Comparison of ENCODE assay signal across 37 cellular contexts in the genomic region with DNA sequence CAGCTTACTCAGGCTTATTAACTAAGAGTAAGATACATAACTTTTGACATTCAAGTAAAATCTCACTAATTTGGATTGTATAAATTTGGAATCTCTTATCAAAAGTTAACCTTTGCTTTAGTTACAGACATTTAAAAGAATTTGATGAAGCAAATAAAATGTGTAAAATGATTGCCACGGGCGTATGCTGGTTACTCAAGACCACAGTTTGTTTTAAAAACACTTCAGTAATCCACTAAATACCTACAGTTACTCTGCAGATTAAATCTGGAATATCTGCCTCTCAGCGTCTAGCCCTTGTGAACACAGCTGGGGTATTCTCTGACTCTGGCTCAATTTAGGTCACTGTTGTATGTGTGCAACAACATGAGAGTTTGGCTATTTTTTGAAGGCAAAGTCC.
"Had no signal": no experiment of that assay in that cellular context is flagged by ENCODE, and none has a peak within 500 bp of the region (broad histone marks: within the 10 kb centered on the region; RNA-seq: fewer than 3 reads in every experiment).

No MANE protein-coding gene starts in this region.

- H3K36me3 ChIP-seq: adrenal gland, brain microvascular endothelial cell, breast epithelium had no signal

- H3K36me3 Mint-ChIP-seq: activated CD4-positive, alpha-beta memory T cell treated with anti-CD3 and anti-CD28 coated beads for 36 hours; activated naive CD4-positive, alpha-beta T cell treated with anti-CD3 and anti-CD28 coated beads, Interleukin-2, amount 50 U/mL, for 72 hours; activated naive CD8-positive, alpha-beta T cell treated with anti-CD3 and anti-CD28 coated beads for 36 hours had no signal

- DNase-seq: activated B cell treated with CpG ODN at 0.5 μM for 24 hours; activated CD4-positive, alpha-beta memory T cell treated with anti-CD3 and anti-CD28 coated beads for 36 hours; activated CD4-positive, alpha-beta T cell treated with anti-CD3 and anti-CD28 coated beads for 4 hours; activated CD4-positive, alpha-beta T cell treated with anti-CD3 and anti-CD28 coated beads, Interleukin-2, amount 10 ng/mL, durations not matched to agents 24 days and 14 days; activated CD4-positive, alpha-beta T cell treated with anti-CD3 and anti-CD28 coated beads, Interleukin-2, amount 50 U/mL, for 1 hour; activated CD4-positive, alpha-beta T cell treated with anti-CD3 and anti-CD28 coated beads, Interleukin-2, amount 50 U/mL, for 4 hours; activated CD4-positive, CD25-positive, alpha-beta regulatory T cell treated with anti-CD3 and anti-CD28 coated beads, Interleukin-2, amount 50 U/mL, for 72 hours; activated CD8-positive, alpha-beta memory T cell treated with anti-CD3 and anti-CD28 coated beads, Interleukin-2, amount 50 U/mL, for 4 hours; activated CD8-positive, alpha-beta T cell treated with anti-CD3 and anti-CD28 coated beads for 36 hours; activated effector memory CD4-positive, alpha-beta T cell treated with anti-CD3 and anti-CD28 coated beads, Interleukin-2, amount 50 U/mL, for 16 hours; activated gamma-delta T cell treated with Interleukin-2 at 50 U/mL for 16 hours; activated naive CD4-positive, alpha-beta T cell; activated naive CD4-positive, alpha-beta T cell treated with anti-CD3 and anti-CD28 coated beads for 36 hours; activated naive CD4-positive, alpha-beta T cell treated with anti-CD3 and anti-CD28 coated beads, Interleukin-2, amount 50 U/mL, for 16 hours; activated naive CD8-positive, alpha-beta T cell treated with anti-CD3 and anti-CD28 coated beads for 36 hours; activated T-cell treated with anti-CD3 and anti-CD28 coated beads for 4 hours; activated T-cell treated with anti-CD3 and anti-CD28 coated beads, Interleukin-2, amount 50 U/mL, for 1 hour; activated T-cell treated with anti-CD3 and anti-CD28 coated beads, Interleukin-2, amount 50 U/mL, for 4 hours; activated T-cell treated with anti-CD3 and anti-CD28 coated beads, Interleukin-2, amount 50 U/mL, for 72 hours; adrenal gland; amniotic stem cell; aorta; body of pancreas; brain microvascular endothelial cell; central memory CD4-positive, alpha-beta T cell; T-helper 1 cell; T-helper 2 cell; T-helper 9 cell had no signal

- H3K27me3 Mint-ChIP-seq: activated B cell treated with CpG ODN at 0.5 μM for 24 hours; activated CD4-positive, alpha-beta memory T cell treated with anti-CD3 and anti-CD28 coated beads for 36 hours; activated CD4-positive, alpha-beta T cell treated with anti-CD3 and anti-CD28 coated beads, Interleukin-2, amount 10 ng/mL, durations not matched to agents 24 days and 14 days; activated CD8-positive, alpha-beta T cell treated with anti-CD3 and anti-CD28 coated beads for 36 hours had no signal

- H3K4me3 ChIP-seq: adrenal gland, body of pancreas, breast epithelium had no signal

- H3K27me3 ChIP-seq: adrenal gland, body of pancreas, brain microvascular endothelial cell, breast epithelium had no signal

- H3K9me3 ChIP-seq: adrenal gland, body of pancreas, breast epithelium had no signal

- H3K4me1 ChIP-seq: adrenal gland, body of pancreas, breast epithelium had no signal

- FAIRE-seq: astrocyte, TTC549 had no signal

- ATAC-seq: activated CD8-positive, alpha-beta T cell treated with anti-CD3 and anti-CD28 coated beads for 36 hours; activated naive CD4-positive, alpha-beta T cell treated with anti-CD3 and anti-CD28 coated beads, Interleukin-2, amount 50 U/mL, for 72 hours; activated T-cell treated with anti-CD3 and anti-CD28 coated beads, Interleukin-2, amount 50 U/mL, for 4 hours; activated T-cell treated with anti-CD3 and anti-CD28 coated beads, Interleukin-2, amount 50 U/mL, for 72 hours; activated T-helper 17 cell treated with anti-CD3 and anti-CD28 coated beads, Interleukin-2, amount 50 U/mL, for 72 hours; body of pancreas had no signal

- H3K9me3 Mint-ChIP-seq: activated B cell treated with CpG ODN at 0.5 μM for 24 hours; activated CD4-positive, alpha-beta memory T cell treated with anti-CD3 and anti-CD28 coated beads for 36 hours; activated CD4-positive, alpha-beta T cell treated with anti-CD3 and anti-CD28 coated beads, Interleukin-2, amount 10 ng/mL, durations not matched to agents 24 days and 14 days; activated CD8-positive, alpha-beta T cell treated with anti-CD3 and anti-CD28 coated beads for 36 hours; activated naive CD4-positive, alpha-beta T cell treated with anti-CD3 and anti-CD28 coated beads for 36 hours; activated naive CD4-positive, alpha-beta T cell treated with anti-CD3 and anti-CD28 coated beads, Interleukin-2, amount 50 U/mL, for 72 hours; activated naive CD8-positive, alpha-beta T cell treated with anti-CD3 and anti-CD28 coated beads for 36 hours; activated T-cell treated with anti-CD3 and anti-CD28 coated beads, Interleukin-2, amount 50 U/mL, for 4 hours; activated T-cell treated with anti-CD3 and anti-CD28 coated beads, Interleukin-2, amount 50 U/mL, for 72 hours; activated T-helper 1 cell treated with anti-CD3 and anti-CD28 coated beads, Interleukin-12 subunit alpha, Interleukin-12 subunit beta, Interleukin-2, Interleukin-4 antibody, amounts not matched to agents 30 ng/mL and 10 ng/mL and 1 ng/mL, durations not matched to agents 14 hours and 24 hours and 36 hours; activated T-helper 17 cell treated with anti-CD3 and anti-CD28 coated beads, Interleukin-2, amount 50 U/mL, for 72 hours; T-helper 1 cell treated with Interleukin-12 subunit alpha and Interleukin-12 subunit beta and Interleukin-4 antibody, amounts not matched to agents 30 μg/mL and 1 μg/mL, for 36 hours; T-helper 2 cell treated with Interferon-gamma antibody and Interleukin-4, amounts not matched to agents 5 μg/mL and 100 μg/mL, for 36 hours had no signal

- H3K27ac Mint-ChIP-seq: activated B cell treated with CpG ODN at 0.5 μM for 24 hours; activated CD4-positive, alpha-beta memory T cell treated with anti-CD3 and anti-CD28 coated beads for 36 hours; activated CD4-positive, alpha-beta T cell treated with anti-CD3 and anti-CD28 coated beads, Interleukin-2, amount 10 ng/mL, durations not matched to agents 24 days and 14 days; activated CD8-positive, alpha-beta T cell treated with anti-CD3 and anti-CD28 coated beads for 36 hours; activated naive CD4-positive, alpha-beta T cell treated with anti-CD3 and anti-CD28 coated beads for 36 hours; activated naive CD4-positive, alpha-beta T cell treated with anti-CD3 and anti-CD28 coated beads, Interleukin-2, amount 50 U/mL, for 72 hours; activated naive CD8-positive, alpha-beta T cell treated with anti-CD3 and anti-CD28 coated beads for 36 hours; activated T-cell treated with anti-CD3 and anti-CD28 coated beads, Interleukin-2, amount 50 U/mL, for 72 hours; activated T-helper 1 cell treated with anti-CD3 and anti-CD28 coated beads, Interleukin-12 subunit alpha, Interleukin-12 subunit beta, Interleukin-2, Interleukin-4 antibody, amounts not matched to agents 30 ng/mL and 10 ng/mL and 1 ng/mL, durations not matched to agents 14 hours and 24 hours and 36 hours; activated T-helper 17 cell treated with anti-CD3 and anti-CD28 coated beads, Interleukin-2, amount 50 U/mL, for 72 hours; T-helper 1 cell treated with Interleukin-12 subunit alpha and Interleukin-12 subunit beta and Interleukin-4 antibody, amounts not matched to agents 30 μg/mL and 1 μg/mL, for 36 hours; T-helper 2 cell treated with Interferon-gamma antibody and Interleukin-4, amounts not matched to agents 5 μg/mL and 100 μg/mL, for 36 hours had no signal

- H3K4me3 Mint-ChIP-seq: activated B cell treated with CpG ODN at 0.5 μM for 24 hours; activated CD4-positive, alpha-beta memory T cell treated with anti-CD3 and anti-CD28 coated beads for 36 hours; activated CD4-positive, alpha-beta T cell treated with anti-CD3 and anti-CD28 coated beads, Interleukin-2, amount 10 ng/mL, durations not matched to agents 24 days and 14 days; activated CD8-positive, alpha-beta T cell treated with anti-CD3 and anti-CD28 coated beads for 36 hours; activated naive CD4-positive, alpha-beta T cell treated with anti-CD3 and anti-CD28 coated beads for 36 hours; activated naive CD8-positive, alpha-beta T cell treated with anti-CD3 and anti-CD28 coated beads for 36 hours; activated T-cell treated with anti-CD3 and anti-CD28 coated beads, Interleukin-2, amount 50 U/mL, for 4 hours; activated T-cell treated with anti-CD3 and anti-CD28 coated beads, Interleukin-2, amount 50 U/mL, for 72 hours; activated T-helper 1 cell treated with anti-CD3 and anti-CD28 coated beads, Interleukin-12 subunit alpha, Interleukin-12 subunit beta, Interleukin-2, Interleukin-4 antibody, amounts not matched to agents 30 ng/mL and 10 ng/mL and 1 ng/mL, durations not matched to agents 14 hours and 24 hours and 36 hours; activated T-helper 17 cell treated with anti-CD3 and anti-CD28 coated beads, Interleukin-2, amount 50 U/mL, for 72 hours; T-helper 1 cell treated with Interleukin-12 subunit alpha and Interleukin-12 subunit beta and Interleukin-4 antibody, amounts not matched to agents 30 μg/mL and 1 μg/mL, for 36 hours; T-helper 2 cell treated with Interferon-gamma antibody and Interleukin-4, amounts not matched to agents 5 μg/mL and 100 μg/mL, for 36 hours had no signal

- H3K4me1 Mint-ChIP-seq: activated B cell treated with CpG ODN at 0.5 μM for 24 hours; activated CD4-positive, alpha-beta T cell treated with anti-CD3 and anti-CD28 coated beads, Interleukin-2, amount 10 ng/mL, durations not matched to agents 24 days and 14 days; activated naive CD8-positive, alpha-beta T cell treated with anti-CD3 and anti-CD28 coated beads for 36 hours; activated T-helper 17 cell treated with anti-CD3 and anti-CD28 coated beads, Interleukin-2, amount 50 U/mL, for 72 hours had no signal

- H3K27ac ChIP-seq: adrenal gland, body of pancreas, brain microvascular endothelial cell, breast epithelium, VCaP had no signal
